6 cellular contexts compared by ENCODE assay signal in genomic region chr1:115987623-115988022, GRCh38.
"Had no signal": no experiment of that assay in that cellular context is flagged by ENCODE, and none has a peak within 500 bp of the region (broad histone marks: within the 10 kb centered on the region; RNA-seq: fewer than 3 reads in every experiment).

No MANE protein-coding gene starts in this region.

- H3K27ac ChIP-seq: GM23248 had no signal

- DNase-seq: GM23248, GOT3, H7, IMR-90 had no signal

- H3K9me3 ChIP-seq: HAP-1 had no signal

- H3K4me3 ChIP-seq: GM23248, HAP-1, K562 had no signal

- H3K36me3 ChIP-seq: HAP-1 had no signal
